Comparison of ENCODE assay signal across 1 cellular context in genomic region chr1:156021087-156021416, GRCh38.
A peak's percentile ranks its signal among the peaks of the same experiment; 100 is the strongest.
TF ChIP-seq lines count a peak whose summit lies in the region.

No MANE protein-coding gene starts in this region.

TF ChIP-seq in GM12878, 131 proteins besides CTCF, POLR2A, EP300 and RAD21:
- TF ChIP-seq PML (IDR thresholded peaks at IDR 0.05; ENCODE audit: low read length) (0 out of 2 replicates have a peak, but pooled peaks have one; percentile 24), TCF7 (IDR thresholded peaks at IDR 0.05; ENCODE audit: borderline replicate concordance) (peak; percentile 4; the same call in 1 of the 2 replicates), ASH2L (IDR thresholded peaks at IDR 0.05; ENCODE audit: borderline replicate concordance, low read depth) (no peak), RELA (IDR thresholded peaks at IDR 0.05; ENCODE audit: borderline replicate concordance, partially characterized antibody) (no peak), CBX3 (IDR thresholded peaks at IDR 0.05; ENCODE audit: borderline replicate concordance, low read depth) (no peak), RB1 (IDR thresholded peaks at IDR 0.05; ENCODE audit: borderline replicate concordance) (0 out of 2 replicates have a peak, but pooled peaks have one; percentile 53), FOS (IDR thresholded peaks at IDR 0.05; ENCODE audit: borderline replicate concordance, extremely low read depth, insufficient read length) (no peak), BHLHE40 (IDR thresholded peaks at IDR 0.05; ENCODE audit: borderline replicate concordance in 1 of 2, low read depth in 2 of 2, low read length in 1 of 2) (no peak), SMAD5 (IDR thresholded peaks at IDR 0.05; ENCODE audit: low read depth) (0 out of 2 replicates have a peak, but pooled peaks have one; percentile 35)
